In the genomic region with DNA sequence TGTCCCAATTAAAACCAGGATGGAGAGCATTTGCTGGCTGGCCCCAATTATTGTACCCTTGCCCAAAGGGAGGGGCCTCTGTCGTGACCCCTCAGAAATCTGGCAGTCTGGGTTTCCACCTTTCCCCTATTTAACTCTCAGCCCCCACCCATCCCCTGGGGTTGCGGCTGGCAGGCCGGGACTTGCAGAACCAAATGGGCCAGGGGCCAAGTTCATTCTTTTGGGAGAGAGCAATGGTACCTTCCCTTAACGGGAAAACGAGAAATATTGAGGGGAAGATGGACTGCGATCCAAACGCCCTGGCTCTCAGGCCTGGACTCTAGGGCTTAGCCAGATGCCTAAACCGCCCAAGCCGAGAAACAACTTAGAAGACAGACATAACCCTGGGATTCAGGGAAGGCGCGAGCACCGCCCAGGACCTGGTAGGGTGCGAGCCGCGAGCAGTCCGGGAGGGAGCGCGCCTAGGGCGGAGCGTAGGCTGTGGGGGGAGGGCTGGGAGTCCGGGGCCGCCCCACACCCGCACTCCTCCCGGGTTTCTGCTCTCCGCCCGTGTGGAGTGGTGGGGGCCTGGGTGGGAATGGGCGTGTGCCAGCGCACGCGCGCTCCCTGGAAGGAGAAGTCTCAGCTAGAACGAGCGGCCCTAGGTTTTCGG, we compare ENCODE assay signal across 8 cellular contexts. TPM values are rescaled to one million over a fixed set of nuclear protein-coding genes. Genes with fewer than 3 reads are reported as not detected.
DNase-seq lines count a peak whose midpoint lies in the region; ATAC-seq, FAIRE-seq and TF ChIP-seq lines count a peak whose summit lies in the region.

TSS of gene SLC27A3 (plus strand) at position 628 of the 652 bp plus-strand sequence. CDS start 91 bp downstream, outside the sequence.

- peak within 1 kb of the TSS; percentile 89 for H4K91ac ChIP-seq in H1 (replicated peaks; ENCODE audit: insufficient read length, low read length)

- peak within 1 kb of the TSS; percentile 98 for H2BK5ac ChIP-seq in H1 (ENCODE audit: low read depth, low read length)

- 0 out of 2 replicates have a peak within 1 kb of the TSS, but pooled peaks have one; percentile 32 for H2BK20ac ChIP-seq in H1 (ENCODE audit: low read length)

- no peak for DNase-seq in A549 (ENCODE audit: low read depth in 1 of 2, low spot score in 1 of 2)
- DNase-seq in HL-60 (ENCODE audit: low read depth in 1 of 2, low spot score in 1 of 2) = no peak
- peak; percentile 58 for DNase-seq in SK-N-DZ (ENCODE audit: low spot score)
- peak; percentile 25 to 75 for DNase-seq in H1 (ENCODE audit: low read depth in 1 of 2, low spot score in 2 of 2)
- DNase-seq in lower lobe of right lung = no peak
- DNase-seq in UCSD-AML1 (lab: John Stamatoyannopoulos, UW; ENCODE audit: unreplicated experiment) = no peak

- TF ChIP-seq RAD21 in A549 (conservative IDR thresholded peaks at IDR 0.05 in 1 of 2, IDR thresholded peaks at IDR 0.05 in 1 of 2) = no peak
- TF ChIP-seq RAD21 in H1 (IDR thresholded peaks at IDR 0.05 in 1 of 2, conservative IDR thresholded peaks at IDR 0.05 in 1 of 2; ENCODE audit: low read depth in 2 of 2, low read length in 2 of 2) = no peak

- POLR2A ChIA-PET in A549 (lab: Yijun Ruan, JAX) = interaction anchor here (1.0 kb wide), 1 partner anchor 9 kb away, joined by 4 read pairs; no protein-coding TSS in a partner anchor
- POLR2A ChIA-PET in H1 (lab: Charles Lee; ENCODE audit: partially characterized antibody) = interaction anchor here (0.7 to 6.3 kb wide), 24 partner anchors 9 to 217 kb away, joined by 3 to 53 read pairs (median 4); partner anchors contain the start of genes CHTOP, GATAD2B, RAB13 and RPS27

- peaks cover 11% of the 10 kb centered on the region for H3K23me2 ChIP-seq in H1 (ENCODE audit: low read depth, low read length)

- peak within 1 kb of the TSS; percentile 16; the same call in 1 of the 2 replicates for H2AK5ac ChIP-seq in H1 (ENCODE audit: low read depth, low read length)

- H3K23ac ChIP-seq in H1 (ENCODE audit: insufficient read length) = no peak within 1 kb of the TSS

- H3K4ac ChIP-seq in H1 (replicated peaks; ENCODE audit: insufficient read length, low read depth, low read length) = peak within 1 kb of the TSS; percentile 94

- H2BK12ac ChIP-seq in H1 (ENCODE audit: low read depth, low read length) = peak within 1 kb of the TSS; percentile 80; the same call in 1 of the 2 replicates

- no peak for TF ChIP-seq CTCF in A549 (IDR thresholded peaks at IDR 0.05)
- no peak for TF ChIP-seq CTCF in HL-60 (IDR thresholded peaks at IDR 0.05; ENCODE audit: insufficient read depth, low read length)
- no peak for TF ChIP-seq CTCF in H1 (IDR thresholded peaks at IDR 0.05; ENCODE audit: control extremely low read depth in 1 of 3, insufficient read depth in 1 of 3, low read depth in 1 of 3, low read length in 3 of 3)
- no peak for TF ChIP-seq CTCF in lower lobe of right lung (IDR thresholded peaks at IDR 0.05)

- no peak for FAIRE-seq in A549 (lab: Jason Lieb, UNC)
- FAIRE-seq in H1 (lab: Jason Lieb, UNC) = no peak

- WGBS in A549 (ENCODE audit: missing lambda C conversion rate) = 89% methylated on average over 33 of the region's 34 CpGs
- 12% methylated on average over 26 of the region's 34 CpGs; no CpG with 5 or more reads in 1 of the 2 experiments for WGBS in H1 (ENCODE audit: extremely low coverage in 1 of 2, insufficient coverage in 1 of 2, insufficient read length in 1 of 2, insufficient replicate concordance in 2 of 2, low coverage in 1 of 2, low lambda C conversion rate in 2 of 2, missing lambda C conversion rate in 1 of 2), 2 experiments

- H3K27ac ChIP-seq in A549 (peak within 1 kb of the TSS; percentile 13 to 71; a peak in 3 of 6 replicates), HL-60 (replicated peaks) (peak within 1 kb of the TSS; percentile 66), H1 (ENCODE audit: low read depth, low read length) (peak within 1 kb of the TSS; percentile 82), lower lobe of right lung (peak within 1 kb of the TSS; percentile 89), subcutaneous abdominal adipose tissue (ENCODE audit: low read depth, low read length) (peak within 1 kb of the TSS; percentile 92)

- peak within 1 kb of the TSS; percentile 87 for H4K5ac ChIP-seq in H1 (ENCODE audit: insufficient read length, low read depth, low read length)

- H2BK120ac ChIP-seq in H1 (replicated peaks; ENCODE audit: low read depth, low read length) = peak within 1 kb of the TSS; percentile 80

- no peaks in the 10 kb centered on the region; a peak in 1 of 4 replicates for H3K79me2 ChIP-seq in H1 (ENCODE audit: control insufficient read depth in 1 of 2, insufficient read depth in 2 of 2, low read length in 2 of 2)

- ATAC-seq in A549 = no peak; a peak in 1 of 6 replicates
- peak; percentile 38 for ATAC-seq in GM18502 (IDR thresholded peaks at IDR 0.05; ENCODE audit: poor library complexity, unreplicated experiment)
- peak; percentile 83 to 87 for ATAC-seq in lower lobe of right lung

- intact Hi-C loops in lower lobe of right lung (cut with DNase I) = no loop called here

- peak within 1 kb of the TSS; percentile 98 for H4K8ac ChIP-seq in H1 (ENCODE audit: extremely low read depth, insufficient read depth, low read length)

- no peaks in the 10 kb centered on the region for H4K20me1 ChIP-seq in H1 (replicated peaks in 1 of 2; ENCODE audit: control insufficient read depth in 1 of 2, insufficient read depth in 2 of 2, low read length in 2 of 2)

- H3K9me3 ChIP-seq in A549 (no peaks in the 10 kb centered on the region), H1 (ENCODE audit: insufficient read depth in 2 of 2, low read depth in 1 of 2, low read length in 1 of 2) (no peaks in the 10 kb centered on the region), lower lobe of right lung (no peaks in the 10 kb centered on the region), subcutaneous abdominal adipose tissue (ENCODE audit: control insufficient read depth in 5 of 5, low read length in 5 of 5) (no peaks in the 10 kb centered on the region)

- CTCF ChIA-PET in A549 (lab: Yijun Ruan, JAX) (interaction anchor here (0.5 to 11.0 kb wide), 4 partner anchors 8 to 103 kb away, joined by 3 to 92 read pairs (median 3); partner anchors contain the start of gene NPR1), H1 (lab: Charles Lee; ENCODE audit: partially characterized antibody) (interaction anchor here (0.8 to 12.1 kb wide), 5 partner anchors 9 to 99 kb away, joined by 4 to 172 read pairs (median 8); partner anchors contain the start of genes ILF2 and NPR1)

- H3K4me3 ChIP-seq in A549 (peak within 1 kb of the TSS; percentile 52), HL-60 (replicated peaks; ENCODE audit: insufficient read depth, low read length) (peak within 1 kb of the TSS; percentile 60), H1 (ENCODE audit: extremely low read depth in 1 of 4, insufficient read depth in 2 of 4, low read depth in 3 of 4, low read length in 4 of 4) (peak within 1 kb of the TSS; percentile 66 to 86 (median 83)), lower lobe of right lung (peak within 1 kb of the TSS; percentile 88), subcutaneous abdominal adipose tissue (ENCODE audit: low read depth in 1 of 5, low read length in 5 of 5) (peak within 1 kb of the TSS; percentile 80 to 86 (median 83))

- peaks cover 5% of the 10 kb centered on the region; the same call in 1 of the 2 replicates for H3K79me1 ChIP-seq in H1 (ENCODE audit: low read depth, low read length)

- peak within 1 kb of the TSS; percentile 77 to 88 (median 83) for H3K9ac ChIP-seq in H1 (replicated peaks in 1 of 4; ENCODE audit: extremely low read depth in 1 of 4, low read depth in 3 of 4, low read length in 3 of 4)
- peak within 1 kb of the TSS; percentile 26 to 85 (median 70) for H3K9ac ChIP-seq in subcutaneous abdominal adipose tissue (ENCODE audit: low read length in 5 of 5)

- H3K56ac ChIP-seq in H1 (replicated peaks; ENCODE audit: insufficient read length, low read depth, low read length) = peak within 1 kb of the TSS; percentile 95

- H2AFZ ChIP-seq in H1 (ENCODE audit: low read length) = peak within 1 kb of the TSS; percentile 59; the same call in 1 of the 2 replicates

- TF ChIP-seq EP300 in A549 (IDR thresholded peaks at IDR 0.05) (no peak), H1 (IDR thresholded peaks at IDR 0.05; ENCODE audit: borderline replicate concordance in 1 of 2, low read depth in 2 of 2, low read length in 2 of 2) (no peak)

- H3K4me2 ChIP-seq in A549 = peak within 1 kb of the TSS; percentile 97
- peak within 1 kb of the TSS; percentile 85 to 87 for H3K4me2 ChIP-seq in H1 (ENCODE audit: insufficient read depth in 1 of 2, low read depth in 2 of 2, low read length in 2 of 2)

- H2BK15ac ChIP-seq in H1 (ENCODE audit: low read length) = peak within 1 kb of the TSS; percentile 81; the same call in 1 of the 2 replicates

- TF ChIP-seq POLR2A in A549 (IDR thresholded peaks at IDR 0.05; ENCODE audit: low read length) (no peak), H1 (IDR thresholded peaks at IDR 0.05; ENCODE audit: control extremely low read depth in 1 of 2, low read depth in 2 of 2, low read length in 2 of 2) (no peak)

- H3K4me1 ChIP-seq in A549 = peaks cover 5% of the 10 kb centered on the region; the same call in 1 of the 3 replicates
- peaks cover 0 to 20% (median 11%) of the 10 kb centered on the region in 4 experiments; a peak in 6 of 7 replicates for H3K4me1 ChIP-seq in H1 (replicated peaks in 1 of 4; ENCODE audit: control insufficient read depth in 3 of 4, insufficient read depth in 4 of 4, low read length in 3 of 4)
- peaks cover 83% of the 10 kb centered on the region for H3K4me1 ChIP-seq in lower lobe of right lung
- peaks cover 31 to 94% (median 90%) of the 10 kb centered on the region in 5 donors for H3K4me1 ChIP-seq in subcutaneous abdominal adipose tissue (ENCODE audit: control insufficient read depth in 5 of 5, insufficient read depth in 5 of 5, low read length in 5 of 5)

- H3K14ac ChIP-seq in H1 (ENCODE audit: insufficient read length) = no peak within 1 kb of the TSS

- H3K36me3 ChIP-seq in H1 (ENCODE audit: control insufficient read depth in 2 of 4, insufficient read depth in 4 of 4, low read length in 3 of 4) (peaks cover 6 to 30% (median 12%) of the 10 kb centered on the region in 4 experiments; a peak in 4 of 8 replicates), lower lobe of right lung (peaks cover 42% of the 10 kb centered on the region), subcutaneous abdominal adipose tissue (ENCODE audit: control insufficient read depth in 5 of 5, insufficient read depth in 5 of 5, low read length in 5 of 5) (peaks cover 0 to 58% (median 36%) of the 10 kb centered on the region in 5 donors)

- H3K27me3 ChIP-seq in HL-60 (ENCODE audit: insufficient read depth, poor library complexity, severe bottlenecking) (no peaks in the 10 kb centered on the region), H1 (replicated peaks in 1 of 4; ENCODE audit: control insufficient read depth in 3 of 4, extremely low read depth in 1 of 4, insufficient read depth in 3 of 4, low read length in 3 of 4) (no peaks in the 10 kb centered on the region; a peak in 1 of 7 replicates), lower lobe of right lung (ENCODE audit: low read depth) (no peaks in the 10 kb centered on the region), subcutaneous abdominal adipose tissue (ENCODE audit: control insufficient read depth in 5 of 5, insufficient read depth in 4 of 5, low read length in 5 of 5) (no peaks in the 10 kb centered on the region)

- peak within 1 kb of the TSS; percentile 95 for H3K18ac ChIP-seq in H1 (ENCODE audit: extremely low read depth, low read length)

RNA-seq across cellular contexts. Expression of gene SLC27A3, which starts in this region (rescaled TPM):
- 1.3 TPM in 2 replicates for polyA plus RNA-seq in A549 (2011; rRNA removed)
- 1.7 TPM in 2 replicates for polyA plus RNA-seq in A549 (2012; cell fraction: cytosol; rRNA removed)
- 12.9 and 19.2 TPM in 2 replicates for polyA plus RNA-seq in A549 (2012; cell fraction: nucleus; rRNA removed)
- polyA plus RNA-seq in A549 (2017; fragmentation: RNase III; extraction: RNeasy Plus Mini Kit Qiagen cat#74134 plus additional on column Dnase treatment) = 1.8 to 2.7 TPM (median 2.1 TPM) in 3 replicates
- 0.29 and 1.2 TPM in 2 replicates for polyA minus RNA-seq in A549 (2011; rRNA and poly(A)+ RNA removed)
- polyA plus RNA-seq in SK-N-DZ (2014; cell fraction: cytosol; rRNA removed) = 6.4 and 10.5 TPM in 2 replicates
- 49.3 and 56.7 TPM in 2 replicates for polyA plus RNA-seq in SK-N-DZ (2014; cell fraction: nucleus; rRNA removed)
- total RNA-seq in H1 (2021; fragmentation: NEBNext Ultra II Directional; extraction: Animal tissue kit (Norgen Biotek cat#: 25700)) = 29.4 and 39.1 TPM in 2 replicates
- 40.1 and 51.2 TPM in 2 replicates for polyA plus RNA-seq in H1 (2011; rRNA removed)
- 44.7 TPM for polyA plus RNA-seq in H1 (2011; cell fraction: cytosol; rRNA removed)
- 133 TPM for polyA plus RNA-seq in H1 (2011; cell fraction: nucleus; rRNA removed)
- polyA plus RNA-seq in H1 (2012, experiment 1 of 2) = 42.0 to 62.3 TPM (median 55.1 TPM) in 4 replicates
- 50.1 TPM for polyA plus RNA-seq in H1 (2012, experiment 2 of 2)
- polyA plus RNA-seq in H1 (2013, experiment 1 of 2) = 44.3 TPM
- 41.0 TPM for polyA plus RNA-seq in H1 (2013, experiment 2 of 2)
- polyA minus RNA-seq in H1 (2011; rRNA and poly(A)+ RNA removed) = 56.9 and 65.2 TPM in 2 replicates
- 30.4 TPM for polyA minus RNA-seq in H1 (2011; cell fraction: cytosol; rRNA and poly(A)+ RNA removed)
- polyA minus RNA-seq in H1 (2011; cell fraction: nucleus; rRNA and poly(A)+ RNA removed) = 19.4 TPM
- 99.6 TPM for total RNA-seq in lower lobe of right lung

Comparison
In these comparisons a context has a peak if more than half of its experiments do, and no peak if none do; other contexts are left out.
1. ATAC-seq: peak in GM18502 (single experiment) and lower lobe of right lung (2 of 2); none in A549 (0 of 2).
2. DNase-seq: peak in SK-N-DZ (single experiment) and H1 (2 of 2); none in A549 (0 of 2), HL-60 (0 of 2), lower lobe of right lung (single experiment) and UCSD-AML1 (single experiment).
3. H3K27ac ChIP-seq: peak in every context shown above with its lines; median percentile 92 in subcutaneous abdominal adipose tissue; 89 in lower lobe of right lung; 82 in H1; 66 in HL-60; 42 in A549.
4. Peak in every context shown above with its lines, with median percentiles within 50 percentile points of each other: H3K4me3 ChIP-seq.